In genomic region chr5:1594336-1595106, GRCh38 we compare ENCODE assay signal across 8 cellular contexts.
DNase-seq lines count a peak whose midpoint lies in the region; ATAC-seq and TF ChIP-seq lines count a peak whose summit lies in the region.

No MANE protein-coding gene starts in this region.

- H3K4me1 ChIP-seq in mucosa of rectum (ENCODE audit: control insufficient read depth in 2 of 2, insufficient read depth in 2 of 2, low read length in 2 of 2): peaks cover 0 to 4% of the 10 kb centered on the region in 2 donors

- DNase-seq in NCI-H2171 (lab: John Stamatoyannopoulos, UW) (peak; percentile 97), epithelial cell of proximal tubule (ENCODE audit: low read depth) (no peak), COLO668 (lab: John Stamatoyannopoulos, UW; ENCODE audit: unreplicated experiment) (no peak)
- peak; percentile 70 to 82 (median 74) for DNase-seq in activated CD8-positive, alpha-beta memory T cell treated with anti-CD3 and anti-CD28 coated beads for 48 hours (ENCODE audit: low read depth in 2 of 3, low spot score in 2 of 3)
- DNase-seq in stimulated activated CD8-positive, alpha-beta memory T cell treated with anti-CD3 and anti-CD28 coated beads, Interleukin-4, amount 100 ng/mL, for 4 hours (ENCODE audit: low read depth in 2 of 2, low spot score in 1 of 2): peak; percentile 45 to 68

- TF ChIP-seq CTCF in epithelial cell of proximal tubule (conservative IDR thresholded peaks at IDR 0.05; ENCODE audit: low read depth, low read length): peak; percentile 43

- H3K4me3 ChIP-seq in epithelial cell of proximal tubule (ENCODE audit: low read depth, low read length) (peak overlapping the region; percentile 73), mucosa of rectum (ENCODE audit: low read length in 2 of 2) (peak overlapping the region; percentile 69)

- no peaks in the 10 kb centered on the region for H3K27me3 ChIP-seq in mucosa of rectum (ENCODE audit: control insufficient read depth in 2 of 2, insufficient read depth in 2 of 2, low read length in 2 of 2)

- H3K9me3 ChIP-seq in mucosa of rectum (ENCODE audit: control insufficient read depth in 2 of 2, low read length in 2 of 2): no peaks in the 10 kb centered on the region

- peak overlapping the region; percentile 32 to 70 for H3K9ac ChIP-seq in mucosa of rectum (ENCODE audit: low read depth in 1 of 2, low read length in 2 of 2)

- ATAC-seq in HG02678 (IDR thresholded peaks at IDR 0.05; ENCODE audit: unreplicated experiment): peak; percentile 91

- H3K27ac ChIP-seq in mucosa of rectum (ENCODE audit: low read depth in 2 of 2, low read length in 2 of 2): peak overlapping the region in 1 of 2 donors; percentile 32

- TF ChIP-seq POLR2A in GM15510 (IDR thresholded peaks at IDR 0.05; ENCODE audit: borderline replicate concordance, extremely low read depth, insufficient read length): peak; percentile 73

- peaks cover 0 to 3% of the 10 kb centered on the region in 2 donors for H3K36me3 ChIP-seq in mucosa of rectum (ENCODE audit: control insufficient read depth in 2 of 2, insufficient read depth in 2 of 2, low read length in 2 of 2)

Comparison
In these comparisons a context has a peak if more than half of its experiments do, and no peak if none do; other contexts are left out.
1. DNase-seq: peak in NCI-H2171 (single experiment), activated CD8-positive, alpha-beta memory T cell treated with anti-CD3 and anti-CD28 coated beads for 48 hours (3 of 3) and stimulated activated CD8-positive, alpha-beta memory T cell treated with anti-CD3 and anti-CD28 coated beads, Interleukin-4, amount 100 ng/mL, for 4 hours (2 of 2); none in epithelial cell of proximal tubule (single experiment) and COLO668 (single experiment).